1 cellular context compared by ENCODE assay signal in the genomic region with DNA sequence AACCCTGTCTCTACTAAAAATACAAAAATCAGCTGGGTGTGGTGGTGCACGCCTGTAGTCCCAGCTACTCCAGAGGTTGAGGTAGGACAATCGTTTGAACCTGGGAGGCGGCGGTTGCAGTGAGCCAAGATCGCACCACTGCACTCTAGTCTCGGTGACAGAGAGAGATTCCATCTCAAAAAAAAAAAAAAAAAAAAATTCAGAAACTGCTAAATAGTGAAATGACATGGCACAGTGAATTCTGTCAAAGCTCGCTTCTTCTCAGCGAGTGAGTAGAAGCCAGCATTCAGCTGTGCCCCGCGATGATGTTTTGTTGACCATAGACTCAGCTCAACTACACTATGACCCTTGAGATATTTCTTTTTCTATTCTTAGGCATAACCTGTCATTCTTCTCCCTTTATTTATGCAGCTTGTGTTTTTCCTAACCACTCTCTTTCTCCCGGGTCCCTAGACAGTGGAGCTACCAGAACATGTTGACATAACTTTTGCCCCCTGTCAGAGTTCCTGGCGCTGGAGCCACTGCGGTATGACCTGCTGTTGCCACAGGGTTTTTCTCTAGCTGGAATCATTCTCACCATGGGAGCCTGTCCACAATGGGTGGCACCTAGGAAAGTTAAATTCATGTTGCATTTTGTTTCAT.
TF ChIP-seq lines count a peak whose summit lies in the region.

No MANE protein-coding gene starts in this region.

TF ChIP-seq in HepG2, 621 proteins besides CTCF, POLR2A, EP300 and RAD21 (continues in another document):
- TF ChIP-seq PHF21A (CRISPR knock-in tag; IDR thresholded peaks at IDR 0.05) (peak; percentile 84), GMEB1 (CRISPR knock-in tag; IDR thresholded peaks at IDR 0.05; ENCODE audit: borderline replicate concordance) (no peak), ETV6 (CRISPR knock-in tag; conservative IDR thresholded peaks at IDR 0.05) (no peak), SRY (CRISPR knock-in tag; IDR thresholded peaks at IDR 0.05) (no peak), MYC (CRISPR knock-in tag; IDR thresholded peaks at IDR 0.05; ENCODE audit: borderline replicate concordance) (no peak), ZZZ3 (CRISPR knock-in tag; IDR thresholded peaks at IDR 0.05; ENCODE audit: borderline replicate concordance) (no peak), POLR2AphosphoS5 (IDR thresholded peaks at IDR 0.05; ENCODE audit: low read depth, low read length) (no peak), ARHGAP35 (CRISPR knock-in tag; IDR thresholded peaks at IDR 0.05; ENCODE audit: borderline replicate concordance) (no peak), JUND (CRISPR knock-in tag; IDR thresholded peaks at IDR 0.05) (no peak), CCAR2 (optimal IDR thresholded peaks at IDR 0.05; ENCODE audit: low read depth, low read length) (no peak), TGIF2 (CRISPR knock-in tag; IDR thresholded peaks at IDR 0.05) (0 out of 2 replicates have a peak, but pooled peaks have one; percentile 53), ZNF749 (CRISPR knock-in tag; IDR thresholded peaks at IDR 0.05; ENCODE audit: borderline replicate concordance) (no peak), ZNF737 (CRISPR knock-in tag; IDR thresholded peaks at IDR 0.05; ENCODE audit: borderline replicate concordance) (no peak), CERS6 (CRISPR knock-in tag; IDR thresholded peaks at IDR 0.05) (no peak), ZNF121 (CRISPR knock-in tag; IDR thresholded peaks at IDR 0.05) (no peak), CC2D1A (CRISPR knock-in tag; IDR thresholded peaks at IDR 0.05) (no peak), ZNF713 (CRISPR knock-in tag; IDR thresholded peaks at IDR 0.05) (no peak), ZNF230 (CRISPR knock-in tag; IDR thresholded peaks at IDR 0.05) (no peak), REPIN1 (CRISPR knock-in tag; IDR thresholded peaks at IDR 0.05; ENCODE audit: borderline replicate concordance, low read depth) (peak; percentile 35; the same call in 1 of the 2 replicates), ZNF674 (CRISPR knock-in tag; IDR thresholded peaks at IDR 0.05; ENCODE audit: low read depth) (no peak), CBX1 (IDR thresholded peaks at IDR 0.05; ENCODE audit: low read depth) (no peak), ZSCAN20 (CRISPR knock-in tag; IDR thresholded peaks at IDR 0.05; ENCODE audit: borderline replicate concordance) (no peak), YY1 (IDR thresholded peaks at IDR 0.05; ENCODE audit: insufficient read depth, insufficient replicate concordance, low read depth, low read length) (no peak), DR1 (CRISPR knock-in tag; IDR thresholded peaks at IDR 0.05) (no peak), ZNF746 (CRISPR knock-in tag; IDR thresholded peaks at IDR 0.05) (no peak), PCBP2 (optimal IDR thresholded peaks at IDR 0.05; ENCODE audit: low read depth, low read length, poor library complexity, severe bottlenecking) (no peak), TCF7L2 (IDR thresholded peaks at IDR 0.05; ENCODE audit: low read depth, low read length) (no peak), ZNF639 (CRISPR knock-in tag; conservative IDR thresholded peaks at IDR 0.05) (no peak), ERF (CRISPR knock-in tag; IDR thresholded peaks at IDR 0.05) (no peak), HOXA5 (CRISPR knock-in tag; IDR thresholded peaks at IDR 0.05) (no peak), ZNF12 (CRISPR knock-in tag; IDR thresholded peaks at IDR 0.05) (no peak), ZNF335 (CRISPR knock-in tag; IDR thresholded peaks at IDR 0.05) (no peak), PAWR (CRISPR knock-in tag; IDR thresholded peaks at IDR 0.05; ENCODE audit: borderline replicate concordance) (no peak), ZNF296 (CRISPR knock-in tag; conservative IDR thresholded peaks at IDR 0.05) (no peak)
- TF ChIP-seq, protein P1, sequence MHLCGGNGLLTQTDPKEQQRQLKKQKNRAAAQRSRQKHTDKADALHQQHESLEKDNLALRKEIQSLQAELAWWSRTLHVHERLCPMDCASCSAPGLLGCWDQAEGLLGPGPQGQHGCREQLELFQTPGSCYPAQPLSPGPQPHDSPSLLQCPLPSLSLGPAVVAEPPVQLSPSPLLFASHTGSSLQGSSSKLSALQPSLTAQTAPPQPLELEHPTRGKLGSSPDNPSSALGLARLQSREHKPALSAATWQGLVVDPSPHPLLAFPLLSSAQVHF (CRISPR knock-in tag; IDR thresholded peaks at IDR 0.05), result no peak
- TF ChIP-seq, protein P2, sequence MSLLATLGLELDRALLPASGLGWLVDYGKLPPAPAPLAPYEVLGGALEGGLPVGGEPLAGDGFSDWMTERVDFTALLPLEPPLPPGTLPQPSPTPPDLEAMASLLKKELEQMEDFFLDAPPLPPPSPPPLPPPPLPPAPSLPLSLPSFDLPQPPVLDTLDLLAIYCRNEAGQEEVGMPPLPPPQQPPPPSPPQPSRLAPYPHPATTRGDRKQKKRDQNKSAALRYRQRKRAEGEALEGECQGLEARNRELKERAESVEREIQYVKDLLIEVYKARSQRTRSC (CRISPR knock-in tag; IDR thresholded peaks at IDR 0.05; ENCODE audit: low read depth), result no peak
- TF ChIP-seq, protein P3, sequence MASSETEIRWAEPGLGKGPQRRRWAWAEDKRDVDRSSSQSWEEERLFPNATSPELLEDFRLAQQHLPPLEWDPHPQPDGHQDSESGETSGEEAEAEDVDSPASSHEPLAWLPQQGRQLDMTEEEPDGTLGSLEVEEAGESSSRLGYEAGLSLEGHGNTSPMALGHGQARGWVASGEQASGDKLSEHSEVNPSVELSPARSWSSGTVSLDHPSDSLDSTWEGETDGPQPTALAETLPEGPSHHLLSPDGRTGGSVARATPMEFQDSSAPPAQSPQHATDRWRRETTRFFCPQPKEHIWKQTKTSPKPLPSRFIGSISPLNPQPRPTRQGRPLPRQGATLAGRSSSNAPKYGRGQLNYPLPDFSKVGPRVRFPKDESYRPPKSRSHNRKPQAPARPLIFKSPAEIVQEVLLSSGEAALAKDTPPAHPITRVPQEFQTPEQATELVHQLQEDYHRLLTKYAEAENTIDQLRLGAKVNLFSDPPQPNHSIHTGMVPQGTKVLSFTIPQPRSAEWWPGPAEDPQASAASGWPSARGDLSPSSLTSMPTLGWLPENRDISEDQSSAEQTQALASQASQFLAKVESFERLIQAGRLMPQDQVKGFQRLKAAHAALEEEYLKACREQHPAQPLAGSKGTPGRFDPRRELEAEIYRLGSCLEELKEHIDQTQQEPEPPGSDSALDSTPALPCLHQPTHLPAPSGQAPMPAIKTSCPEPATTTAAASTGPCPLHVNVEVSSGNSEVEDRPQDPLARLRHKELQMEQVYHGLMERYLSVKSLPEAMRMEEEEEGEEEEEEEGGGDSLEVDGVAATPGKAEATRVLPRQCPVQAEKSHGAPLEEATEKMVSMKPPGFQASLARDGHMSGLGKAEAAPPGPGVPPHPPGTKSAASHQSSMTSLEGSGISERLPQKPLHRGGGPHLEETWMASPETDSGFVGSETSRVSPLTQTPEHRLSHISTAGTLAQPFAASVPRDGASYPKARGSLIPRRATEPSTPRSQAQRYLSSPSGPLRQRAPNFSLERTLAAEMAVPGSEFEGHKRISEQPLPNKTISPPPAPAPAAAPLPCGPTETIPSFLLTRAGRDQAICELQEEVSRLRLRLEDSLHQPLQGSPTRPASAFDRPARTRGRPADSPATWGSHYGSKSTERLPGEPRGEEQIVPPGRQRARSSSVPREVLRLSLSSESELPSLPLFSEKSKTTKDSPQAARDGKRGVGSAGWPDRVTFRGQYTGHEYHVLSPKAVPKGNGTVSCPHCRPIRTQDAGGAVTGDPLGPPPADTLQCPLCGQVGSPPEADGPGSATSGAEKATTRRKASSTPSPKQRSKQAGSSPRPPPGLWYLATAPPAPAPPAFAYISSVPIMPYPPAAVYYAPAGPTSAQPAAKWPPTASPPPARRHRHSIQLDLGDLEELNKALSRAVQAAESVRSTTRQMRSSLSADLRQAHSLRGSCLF (CRISPR knock-in tag; IDR thresholded peaks at IDR 0.05; ENCODE audit: borderline replicate concordance), result no peak
- TF ChIP-seq, protein P4, sequence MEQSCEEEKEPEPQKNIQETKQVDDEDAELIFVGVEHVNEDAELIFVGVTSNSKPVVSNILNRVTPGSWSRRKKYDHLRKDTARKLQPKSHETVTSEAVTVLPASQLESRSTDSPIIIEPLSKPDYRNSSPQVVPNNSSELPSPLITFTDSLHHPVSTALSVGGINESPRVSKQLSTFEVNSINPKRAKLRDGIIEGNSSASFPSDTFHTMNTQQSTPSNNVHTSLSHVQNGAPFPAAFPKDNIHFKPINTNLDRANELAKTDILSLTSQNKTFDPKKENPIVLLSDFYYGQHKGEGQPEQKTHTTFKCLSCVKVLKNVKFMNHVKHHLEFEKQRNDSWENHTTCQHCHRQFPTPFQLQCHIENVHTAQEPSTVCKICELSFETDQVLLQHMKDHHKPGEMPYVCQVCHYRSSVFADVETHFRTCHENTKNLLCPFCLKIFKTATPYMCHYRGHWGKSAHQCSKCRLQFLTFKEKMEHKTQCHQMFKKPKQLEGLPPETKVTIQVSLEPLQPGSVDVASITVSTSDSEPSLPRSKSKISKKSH (CRISPR knock-in tag; IDR thresholded peaks at IDR 0.05; ENCODE audit: borderline replicate concordance), result no peak
- TF ChIP-seq, protein P5, sequence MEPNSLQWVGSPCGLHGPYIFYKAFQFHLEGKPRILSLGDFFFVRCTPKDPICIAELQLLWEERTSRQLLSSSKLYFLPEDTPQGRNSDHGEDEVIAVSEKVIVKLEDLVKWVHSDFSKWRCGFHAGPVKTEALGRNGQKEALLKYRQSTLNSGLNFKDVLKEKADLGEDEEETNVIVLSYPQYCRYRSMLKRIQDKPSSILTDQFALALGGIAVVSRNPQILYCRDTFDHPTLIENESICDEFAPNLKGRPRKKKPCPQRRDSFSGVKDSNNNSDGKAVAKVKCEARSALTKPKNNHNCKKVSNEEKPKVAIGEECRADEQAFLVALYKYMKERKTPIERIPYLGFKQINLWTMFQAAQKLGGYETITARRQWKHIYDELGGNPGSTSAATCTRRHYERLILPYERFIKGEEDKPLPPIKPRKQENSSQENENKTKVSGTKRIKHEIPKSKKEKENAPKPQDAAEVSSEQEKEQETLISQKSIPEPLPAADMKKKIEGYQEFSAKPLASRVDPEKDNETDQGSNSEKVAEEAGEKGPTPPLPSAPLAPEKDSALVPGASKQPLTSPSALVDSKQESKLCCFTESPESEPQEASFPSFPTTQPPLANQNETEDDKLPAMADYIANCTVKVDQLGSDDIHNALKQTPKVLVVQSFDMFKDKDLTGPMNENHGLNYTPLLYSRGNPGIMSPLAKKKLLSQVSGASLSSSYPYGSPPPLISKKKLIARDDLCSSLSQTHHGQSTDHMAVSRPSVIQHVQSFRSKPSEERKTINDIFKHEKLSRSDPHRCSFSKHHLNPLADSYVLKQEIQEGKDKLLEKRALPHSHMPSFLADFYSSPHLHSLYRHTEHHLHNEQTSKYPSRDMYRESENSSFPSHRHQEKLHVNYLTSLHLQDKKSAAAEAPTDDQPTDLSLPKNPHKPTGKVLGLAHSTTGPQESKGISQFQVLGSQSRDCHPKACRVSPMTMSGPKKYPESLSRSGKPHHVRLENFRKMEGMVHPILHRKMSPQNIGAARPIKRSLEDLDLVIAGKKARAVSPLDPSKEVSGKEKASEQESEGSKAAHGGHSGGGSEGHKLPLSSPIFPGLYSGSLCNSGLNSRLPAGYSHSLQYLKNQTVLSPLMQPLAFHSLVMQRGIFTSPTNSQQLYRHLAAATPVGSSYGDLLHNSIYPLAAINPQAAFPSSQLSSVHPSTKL (CRISPR knock-in tag; IDR thresholded peaks at IDR 0.05), result peak; percentile 86
- TF ChIP-seq, protein P6, sequence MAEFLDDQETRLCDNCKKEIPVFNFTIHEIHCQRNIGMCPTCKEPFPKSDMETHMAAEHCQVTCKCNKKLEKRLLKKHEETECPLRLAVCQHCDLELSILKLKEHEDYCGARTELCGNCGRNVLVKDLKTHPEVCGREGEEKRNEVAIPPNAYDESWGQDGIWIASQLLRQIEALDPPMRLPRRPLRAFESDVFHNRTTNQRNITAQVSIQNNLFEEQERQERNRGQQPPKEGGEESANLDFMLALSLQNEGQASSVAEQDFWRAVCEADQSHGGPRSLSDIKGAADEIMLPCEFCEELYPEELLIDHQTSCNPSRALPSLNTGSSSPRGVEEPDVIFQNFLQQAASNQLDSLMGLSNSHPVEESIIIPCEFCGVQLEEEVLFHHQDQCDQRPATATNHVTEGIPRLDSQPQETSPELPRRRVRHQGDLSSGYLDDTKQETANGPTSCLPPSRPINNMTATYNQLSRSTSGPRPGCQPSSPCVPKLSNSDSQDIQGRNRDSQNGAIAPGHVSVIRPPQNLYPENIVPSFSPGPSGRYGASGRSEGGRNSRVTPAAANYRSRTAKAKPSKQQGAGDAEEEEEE (CRISPR knock-in tag; IDR thresholded peaks at IDR 0.05; ENCODE audit: borderline replicate concordance), result no peak
